18 cellular contexts compared by ENCODE assay signal in the genomic region with DNA sequence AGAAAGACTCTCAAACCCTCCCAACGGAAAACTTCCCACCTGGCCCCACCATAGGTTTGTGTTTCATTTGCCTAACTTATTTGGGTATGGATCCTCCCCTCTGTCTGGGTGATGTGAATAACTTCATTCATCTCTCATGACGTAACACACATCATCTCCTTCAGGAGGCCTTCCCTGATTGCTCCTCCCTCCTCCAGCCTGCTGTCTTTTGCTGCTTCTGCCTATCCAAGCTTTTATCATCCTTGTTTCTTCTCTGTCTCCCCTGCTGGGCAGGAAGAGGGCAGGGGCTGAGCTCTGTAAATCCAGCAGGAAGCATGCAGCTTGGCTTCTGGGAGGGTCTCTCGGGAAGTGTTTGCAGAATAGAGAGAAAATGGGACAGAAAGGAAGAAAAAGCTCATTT.
"Had no signal": no experiment of that assay in that cellular context is flagged by ENCODE, and none has a peak within 500 bp of the region (broad histone marks: within the 10 kb centered on the region; RNA-seq: fewer than 3 reads in every experiment).

No MANE protein-coding gene starts in this region.

- H3K36me3 Mint-ChIP-seq: natural killer cell had no signal

- H3K9me3 ChIP-seq: gastroesophageal sphincter, heart right ventricle, right atrium auricular region, tibial nerve had no signal

- DNase-seq: activated CD4-positive, alpha-beta T cell treated with anti-CD3 and anti-CD28 coated beads, Interleukin-2, amount 50 U/mL, for 1 hour; activated naive CD4-positive, alpha-beta T cell treated with Interleukin-2 at 50 U/mL for 16 hours; activated T-cell treated with anti-CD3 and anti-CD28 coated beads for 4 hours; heart right ventricle; natural killer cell; occipital lobe; stimulated activated CD4-positive, alpha-beta T cell treated with anti-CD3 and anti-CD28 coated beads, Interleukin-15, amount 100 ng/mL, for 24 hours; stimulated activated CD4-positive, alpha-beta T cell treated with anti-CD3 and anti-CD28 coated beads, Interleukin-4, amount 100 ng/mL, for 1 hour; stimulated activated naive CD4-positive, alpha-beta T cell; SW 1271 had no signal

- H3K36me3 ChIP-seq: gastroesophageal sphincter, heart right ventricle, right atrium auricular region, tibial nerve had no signal

- H3K27ac Mint-ChIP-seq: activated T-helper 17 cell treated with anti-CD3 and anti-CD28 coated beads, Interleukin-2, amount 50 U/mL, for 72 hours; natural killer cell had no signal

- H3K27ac ChIP-seq: gastroesophageal sphincter, right atrium auricular region, skin epidermis, tibial nerve had no signal

- ATAC-seq: activated T-helper 17 cell treated with anti-CD3 and anti-CD28 coated beads, Interleukin-2, amount 50 U/mL, for 72 hours; gastroesophageal sphincter; left lobe of liver; natural killer cell had no signal

- H3K4me3 Mint-ChIP-seq: activated T-helper 17 cell treated with anti-CD3 and anti-CD28 coated beads, Interleukin-2, amount 50 U/mL, for 72 hours; natural killer cell had no signal

- H3K27me3 ChIP-seq: right atrium auricular region had no signal

- FAIRE-seq: endometrium, keratinocyte had no signal

- H3K4me3 ChIP-seq: gastroesophageal sphincter, heart right ventricle, right atrium auricular region, skin epidermis, tibial nerve had no signal
